ENCODE assay signal across 10 cellular contexts in genomic region chr11:12318791-12319733, GRCh38. TPM values are rescaled to one million over a fixed set of nuclear protein-coding genes. Genes with fewer than 3 reads are reported as not detected.
A peak's percentile ranks its signal among the peaks of the same experiment; 100 is the strongest.
DNase-seq lines count a peak whose midpoint lies in the region; ATAC-seq and TF ChIP-seq lines count a peak whose summit lies in the region.
"Had no signal": no experiment of that assay in that cellular context is flagged by ENCODE, and none has a peak within 500 bp of the region (broad histone marks: within the 10 kb centered on the region; RNA-seq: fewer than 3 reads in every experiment).

No MANE protein-coding gene starts in this region.

- no peaks in the 10 kb centered on the region for H4K20me1 ChIP-seq in KMS-11 (ENCODE audit: insufficient read depth)

- peak; percentile 46 for DNase-seq in AG08396 (ENCODE audit: low spot score)
- DNase-seq in NCI-H69 (lab: John Stamatoyannopoulos, UW), result peak; percentile 99
- DNase-seq in glutamatergic neuron, result no peak
- DNase-seq in globus pallidus (ENCODE audit: low spot score), result no peak
- DNase-seq: CD4-positive, CD25-positive, alpha-beta regulatory T cell; MV-4-11 had no signal

- peak overlapping the region; percentile 62 for H3K9ac ChIP-seq in KMS-11

- no peak for ATAC-seq in esophagus mucosa
- no peak for ATAC-seq in HG03135 (IDR thresholded peaks at IDR 0.05; ENCODE audit: unreplicated experiment)
- no peak for ATAC-seq in HG02798 (IDR thresholded peaks at IDR 0.05; ENCODE audit: poor library complexity, unreplicated experiment)

- H3K4me1 Mint-ChIP-seq in glutamatergic neuron (ENCODE audit: low read depth, unreplicated experiment), result peaks cover 36% of the 10 kb centered on the region

- peaks cover 77% of the 10 kb centered on the region for H3K4me1 ChIP-seq in KMS-11 (ENCODE audit: low read depth, poor library complexity, severe bottlenecking)

- peak overlapping the region; percentile 99 for H3K4me2 ChIP-seq in KMS-11

- H3K36me3 ChIP-seq in KMS-11 (ENCODE audit: insufficient read depth), result no peaks in the 10 kb centered on the region

- no peak for TF ChIP-seq CTCF in KMS-11 (conservative IDR thresholded peaks at IDR 0.05; ENCODE audit: low read depth, low read length)
- TF ChIP-seq CTCF in glutamatergic neuron (IDR thresholded peaks at IDR 0.05; ENCODE audit: partially characterized antibody, unreplicated experiment), result no peak

- H3K4me3 ChIP-seq in KMS-11 (IDR thresholded peaks at IDR 0.05; ENCODE audit: insufficient read depth, low read depth, low read length), result no peak overlapping the region

- peak overlapping the region; percentile 80 for H3K27ac Mint-ChIP-seq in glutamatergic neuron (ENCODE audit: unreplicated experiment)
- H3K27ac Mint-ChIP-seq: CD4-positive, CD25-positive, alpha-beta regulatory T cell had no signal

- no peaks in the 10 kb centered on the region for H3K27me3 Mint-ChIP-seq in glutamatergic neuron (ENCODE audit: unreplicated experiment)
- H3K27me3 Mint-ChIP-seq: CD4-positive, CD25-positive, alpha-beta regulatory T cell had no signal

- H3K4me3 Mint-ChIP-seq in glutamatergic neuron (ENCODE audit: unreplicated experiment), result peak overlapping the region; percentile 71
- H3K4me3 Mint-ChIP-seq: CD4-positive, CD25-positive, alpha-beta regulatory T cell had no signal

- peak overlapping the region; percentile 68 for H2AFZ ChIP-seq in KMS-11 (ENCODE audit: low read depth)

- H3K9me3 Mint-ChIP-seq in glutamatergic neuron (ENCODE audit: unreplicated experiment), result no peaks in the 10 kb centered on the region

- peaks cover 11% of the 10 kb centered on the region for H3K36me3 Mint-ChIP-seq in glutamatergic neuron (ENCODE audit: unreplicated experiment)

- H3K79me2 ChIP-seq in KMS-11 (ENCODE audit: insufficient read depth, low read depth), result no peaks in the 10 kb centered on the region

- no peaks in the 10 kb centered on the region for H3K27me3 ChIP-seq in KMS-11 (ENCODE audit: insufficient read depth, low read depth)

- H3K27ac ChIP-seq in KMS-11, result peak overlapping the region; percentile 97

RNA-seq across cellular contexts. Expression of gene PARVA, which starts 58.3 kb away (rescaled TPM):
- 15.0 TPM for total RNA-seq in glutamatergic neuron (ENCODE audit: unreplicated experiment)
- total RNA-seq in esophagus mucosa, result 28.9 TPM

Comparison
In these comparisons a context has a peak if more than half of its experiments do, and no peak if none do; other contexts are left out.
1. DNase-seq: peak in AG08396 (single experiment) and NCI-H69 (single experiment); none in glutamatergic neuron (single experiment) and globus pallidus (single experiment).